1 cellular context compared by ENCODE assay signal in the genomic region with DNA sequence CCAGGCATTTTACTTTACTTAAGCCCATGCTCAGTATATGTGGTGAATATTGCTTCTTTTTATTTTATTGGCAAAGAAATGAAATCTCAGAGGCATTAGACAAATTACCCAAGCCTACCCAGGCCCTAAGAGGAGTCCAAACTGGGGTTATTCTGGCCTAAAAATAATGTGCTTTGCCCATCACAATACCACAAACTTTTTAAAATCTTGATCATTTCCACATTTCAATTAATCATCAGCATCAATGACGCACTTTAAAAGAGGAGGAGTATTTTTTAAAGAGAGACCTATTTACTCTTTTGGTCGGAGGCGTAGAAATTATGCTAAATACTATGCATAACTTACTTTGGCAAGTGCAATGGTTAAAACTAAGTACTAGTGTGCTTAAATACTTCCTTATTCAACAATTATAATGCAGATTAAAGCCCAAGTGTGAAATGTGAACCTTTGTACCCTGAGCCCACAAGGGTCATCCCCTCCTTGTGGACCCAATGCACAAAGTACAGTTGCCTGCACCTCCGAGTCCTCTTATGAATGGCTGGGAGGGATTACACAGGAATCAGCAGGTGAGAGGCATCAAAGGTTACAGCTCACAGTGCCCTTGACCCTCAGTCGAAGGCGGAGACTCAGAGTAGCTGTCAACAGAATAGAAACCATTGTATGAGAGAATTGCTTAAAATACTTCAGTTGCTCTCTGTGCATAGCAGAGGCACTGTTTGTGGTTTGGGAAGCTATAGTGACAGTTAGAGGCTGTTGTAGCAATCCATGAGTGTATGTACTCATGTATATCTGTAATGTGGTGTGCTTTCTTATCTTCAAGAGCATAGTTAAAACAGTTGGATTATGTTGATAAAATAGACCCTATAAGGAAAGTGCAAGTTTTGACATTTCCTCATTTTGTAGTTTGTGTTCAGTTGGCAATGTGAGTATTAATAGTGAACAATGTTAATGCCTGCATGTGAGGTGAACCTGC.
TF ChIP-seq lines count a peak whose summit lies in the region.

No MANE protein-coding gene starts in this region.

TF ChIP-seq in HepG2, 621 proteins besides CTCF, POLR2A, EP300 and RAD21 (continued from another document and continues in another):
- TF ChIP-seq, protein P1, sequence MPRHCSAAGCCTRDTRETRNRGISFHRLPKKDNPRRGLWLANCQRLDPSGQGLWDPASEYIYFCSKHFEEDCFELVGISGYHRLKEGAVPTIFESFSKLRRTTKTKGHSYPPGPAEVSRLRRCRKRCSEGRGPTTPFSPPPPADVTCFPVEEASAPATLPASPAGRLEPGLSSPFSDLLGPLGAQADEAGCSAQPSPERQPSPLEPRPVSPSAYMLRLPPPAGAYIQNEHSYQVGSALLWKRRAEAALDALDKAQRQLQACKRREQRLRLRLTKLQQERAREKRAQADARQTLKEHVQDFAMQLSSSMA (CRISPR knock-in tag; IDR thresholded peaks at IDR 0.05), result no peak
- TF ChIP-seq, protein P2, sequence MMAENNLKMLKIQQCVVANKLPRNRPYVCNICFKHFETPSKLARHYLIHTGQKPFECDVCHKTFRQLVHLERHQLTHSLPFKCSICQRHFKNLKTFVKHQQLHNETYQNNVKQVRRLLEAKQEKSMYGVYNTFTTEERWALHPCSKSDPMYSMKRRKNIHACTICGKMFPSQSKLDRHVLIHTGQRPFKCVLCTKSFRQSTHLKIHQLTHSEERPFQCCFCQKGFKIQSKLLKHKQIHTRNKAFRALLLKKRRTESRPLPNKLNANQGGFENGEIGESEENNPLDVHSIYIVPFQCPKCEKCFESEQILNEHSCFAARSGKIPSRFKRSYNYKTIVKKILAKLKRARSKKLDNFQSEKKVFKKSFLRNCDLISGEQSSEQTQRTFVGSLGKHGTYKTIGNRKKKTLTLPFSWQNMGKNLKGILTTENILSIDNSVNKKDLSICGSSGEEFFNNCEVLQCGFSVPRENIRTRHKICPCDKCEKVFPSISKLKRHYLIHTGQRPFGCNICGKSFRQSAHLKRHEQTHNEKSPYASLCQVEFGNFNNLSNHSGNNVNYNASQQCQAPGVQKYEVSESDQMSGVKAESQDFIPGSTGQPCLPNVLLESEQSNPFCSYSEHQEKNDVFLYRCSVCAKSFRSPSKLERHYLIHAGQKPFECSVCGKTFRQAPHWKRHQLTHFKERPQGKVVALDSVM (CRISPR knock-in tag; IDR thresholded peaks at IDR 0.05), result no peak
- TF ChIP-seq, protein P3, sequence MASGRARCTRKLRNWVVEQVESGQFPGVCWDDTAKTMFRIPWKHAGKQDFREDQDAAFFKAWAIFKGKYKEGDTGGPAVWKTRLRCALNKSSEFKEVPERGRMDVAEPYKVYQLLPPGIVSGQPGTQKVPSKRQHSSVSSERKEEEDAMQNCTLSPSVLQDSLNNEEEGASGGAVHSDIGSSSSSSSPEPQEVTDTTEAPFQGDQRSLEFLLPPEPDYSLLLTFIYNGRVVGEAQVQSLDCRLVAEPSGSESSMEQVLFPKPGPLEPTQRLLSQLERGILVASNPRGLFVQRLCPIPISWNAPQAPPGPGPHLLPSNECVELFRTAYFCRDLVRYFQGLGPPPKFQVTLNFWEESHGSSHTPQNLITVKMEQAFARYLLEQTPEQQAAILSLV (CRISPR knock-in tag; IDR thresholded peaks at IDR 0.05; ENCODE audit: borderline replicate concordance), result no peak; the same call in 1 of the 2 replicates
- peak; percentile 59 for TF ChIP-seq ZEB1 (IDR thresholded peaks at IDR 0.05; ENCODE audit: insufficient replicate concordance, low read depth)
- peak; percentile 79 for TF ChIP-seq ZKSCAN8 (CRISPR knock-in tag; IDR thresholded peaks at IDR 0.05; ENCODE audit: borderline replicate concordance)
- no peak for TF ChIP-seq ZNF33A (CRISPR knock-in tag; IDR thresholded peaks at IDR 0.05; ENCODE audit: borderline replicate concordance)
- TF ChIP-seq ARNT (IDR thresholded peaks at IDR 0.05), result no peak
- TF ChIP-seq ZNF782 (CRISPR knock-in tag; IDR thresholded peaks at IDR 0.05; ENCODE audit: borderline replicate concordance), result no peak
- TF ChIP-seq, protein P4, sequence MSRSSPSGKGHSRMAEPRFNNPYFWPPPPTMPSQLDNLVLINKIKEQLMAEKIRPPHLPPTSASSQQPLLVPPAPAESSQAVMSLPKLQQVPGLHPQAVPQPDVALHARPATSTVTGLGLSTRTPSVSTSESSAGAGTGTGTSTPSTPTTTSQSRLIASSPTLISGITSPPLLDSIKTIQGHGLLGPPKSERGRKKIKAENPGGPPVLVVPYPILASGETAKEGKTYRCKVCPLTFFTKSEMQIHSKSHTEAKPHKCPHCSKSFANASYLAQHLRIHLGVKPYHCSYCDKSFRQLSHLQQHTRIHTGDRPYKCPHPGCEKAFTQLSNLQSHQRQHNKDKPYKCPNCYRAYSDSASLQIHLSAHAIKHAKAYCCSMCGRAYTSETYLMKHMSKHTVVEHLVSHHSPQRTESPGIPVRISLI (CRISPR knock-in tag; IDR thresholded peaks at IDR 0.05; ENCODE audit: borderline replicate concordance), result no peak
- peak; percentile 53; the same call in 1 of the 2 replicates for TF ChIP-seq GATAD1 (CRISPR knock-in tag; IDR thresholded peaks at IDR 0.05)
- TF ChIP-seq, protein P5, sequence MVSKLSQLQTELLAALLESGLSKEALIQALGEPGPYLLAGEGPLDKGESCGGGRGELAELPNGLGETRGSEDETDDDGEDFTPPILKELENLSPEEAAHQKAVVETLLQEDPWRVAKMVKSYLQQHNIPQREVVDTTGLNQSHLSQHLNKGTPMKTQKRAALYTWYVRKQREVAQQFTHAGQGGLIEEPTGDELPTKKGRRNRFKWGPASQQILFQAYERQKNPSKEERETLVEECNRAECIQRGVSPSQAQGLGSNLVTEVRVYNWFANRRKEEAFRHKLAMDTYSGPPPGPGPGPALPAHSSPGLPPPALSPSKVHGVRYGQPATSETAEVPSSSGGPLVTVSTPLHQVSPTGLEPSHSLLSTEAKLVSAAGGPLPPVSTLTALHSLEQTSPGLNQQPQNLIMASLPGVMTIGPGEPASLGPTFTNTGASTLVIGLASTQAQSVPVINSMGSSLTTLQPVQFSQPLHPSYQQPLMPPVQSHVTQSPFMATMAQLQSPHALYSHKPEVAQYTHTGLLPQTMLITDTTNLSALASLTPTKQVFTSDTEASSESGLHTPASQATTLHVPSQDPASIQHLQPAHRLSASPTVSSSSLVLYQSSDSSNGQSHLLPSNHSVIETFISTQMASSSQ (IDR thresholded peaks at IDR 0.05; ENCODE audit: low read depth), result 0 out of 2 replicates have a peak, but pooled peaks have one; percentile 24
- TF ChIP-seq, protein P5 (CRISPR knock-in tag; IDR thresholded peaks at IDR 0.05; ENCODE audit: borderline replicate concordance), result peak; percentile 70; the same call in 1 of the 2 replicates
- no peak for TF ChIP-seq ARNT2 (CRISPR knock-in tag; IDR thresholded peaks at IDR 0.05; ENCODE audit: low read depth)
- peak; percentile 84 for TF ChIP-seq ZNF644 (CRISPR knock-in tag; IDR thresholded peaks at IDR 0.05; ENCODE audit: low read depth)
- TF ChIP-seq, protein P6, sequence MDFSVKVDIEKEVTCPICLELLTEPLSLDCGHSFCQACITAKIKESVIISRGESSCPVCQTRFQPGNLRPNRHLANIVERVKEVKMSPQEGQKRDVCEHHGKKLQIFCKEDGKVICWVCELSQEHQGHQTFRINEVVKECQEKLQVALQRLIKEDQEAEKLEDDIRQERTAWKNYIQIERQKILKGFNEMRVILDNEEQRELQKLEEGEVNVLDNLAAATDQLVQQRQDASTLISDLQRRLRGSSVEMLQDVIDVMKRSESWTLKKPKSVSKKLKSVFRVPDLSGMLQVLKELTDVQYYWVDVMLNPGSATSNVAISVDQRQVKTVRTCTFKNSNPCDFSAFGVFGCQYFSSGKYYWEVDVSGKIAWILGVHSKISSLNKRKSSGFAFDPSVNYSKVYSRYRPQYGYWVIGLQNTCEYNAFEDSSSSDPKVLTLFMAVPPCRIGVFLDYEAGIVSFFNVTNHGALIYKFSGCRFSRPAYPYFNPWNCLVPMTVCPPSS (IDR thresholded peaks at IDR 0.05), result no peak
- TF ChIP-seq, protein P7, sequence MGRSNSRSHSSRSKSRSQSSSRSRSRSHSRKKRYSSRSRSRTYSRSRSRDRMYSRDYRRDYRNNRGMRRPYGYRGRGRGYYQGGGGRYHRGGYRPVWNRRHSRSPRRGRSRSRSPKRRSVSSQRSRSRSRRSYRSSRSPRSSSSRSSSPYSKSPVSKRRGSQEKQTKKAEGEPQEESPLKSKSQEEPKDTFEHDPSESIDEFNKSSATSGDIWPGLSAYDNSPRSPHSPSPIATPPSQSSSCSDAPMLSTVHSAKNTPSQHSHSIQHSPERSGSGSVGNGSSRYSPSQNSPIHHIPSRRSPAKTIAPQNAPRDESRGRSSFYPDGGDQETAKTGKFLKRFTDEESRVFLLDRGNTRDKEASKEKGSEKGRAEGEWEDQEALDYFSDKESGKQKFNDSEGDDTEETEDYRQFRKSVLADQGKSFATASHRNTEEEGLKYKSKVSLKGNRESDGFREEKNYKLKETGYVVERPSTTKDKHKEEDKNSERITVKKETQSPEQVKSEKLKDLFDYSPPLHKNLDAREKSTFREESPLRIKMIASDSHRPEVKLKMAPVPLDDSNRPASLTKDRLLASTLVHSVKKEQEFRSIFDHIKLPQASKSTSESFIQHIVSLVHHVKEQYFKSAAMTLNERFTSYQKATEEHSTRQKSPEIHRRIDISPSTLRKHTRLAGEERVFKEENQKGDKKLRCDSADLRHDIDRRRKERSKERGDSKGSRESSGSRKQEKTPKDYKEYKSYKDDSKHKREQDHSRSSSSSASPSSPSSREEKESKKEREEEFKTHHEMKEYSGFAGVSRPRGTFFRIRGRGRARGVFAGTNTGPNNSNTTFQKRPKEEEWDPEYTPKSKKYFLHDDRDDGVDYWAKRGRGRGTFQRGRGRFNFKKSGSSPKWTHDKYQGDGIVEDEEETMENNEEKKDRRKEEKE (IDR thresholded peaks at IDR 0.05), result no peak
- peak; percentile 66; the same call in 1 of the 2 replicates for TF ChIP-seq RORA (CRISPR knock-in tag; IDR thresholded peaks at IDR 0.05)
- TF ChIP-seq, protein P8, sequence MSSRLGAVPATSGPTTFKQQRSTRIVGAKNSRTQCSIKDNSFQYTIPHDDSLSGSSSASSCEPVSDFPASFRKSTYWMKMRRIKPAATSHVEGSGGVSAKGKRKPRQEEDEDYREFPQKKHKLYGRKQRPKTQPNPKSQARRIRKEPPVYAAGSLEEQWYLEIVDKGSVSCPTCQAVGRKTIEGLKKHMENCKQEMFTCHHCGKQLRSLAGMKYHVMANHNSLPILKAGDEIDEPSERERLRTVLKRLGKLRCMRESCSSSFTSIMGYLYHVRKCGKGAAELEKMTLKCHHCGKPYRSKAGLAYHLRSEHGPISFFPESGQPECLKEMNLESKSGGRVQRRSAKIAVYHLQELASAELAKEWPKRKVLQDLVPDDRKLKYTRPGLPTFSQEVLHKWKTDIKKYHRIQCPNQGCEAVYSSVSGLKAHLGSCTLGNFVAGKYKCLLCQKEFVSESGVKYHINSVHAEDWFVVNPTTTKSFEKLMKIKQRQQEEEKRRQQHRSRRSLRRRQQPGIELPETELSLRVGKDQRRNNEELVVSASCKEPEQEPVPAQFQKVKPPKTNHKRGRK (CRISPR knock-in tag; IDR thresholded peaks at IDR 0.05), result no peak
- TF ChIP-seq AKAP8 (CRISPR knock-in tag; IDR thresholded peaks at IDR 0.05), result no peak
- TF ChIP-seq EED (CRISPR knock-in tag; IDR thresholded peaks at IDR 0.05), result no peak
- TF ChIP-seq NFE2L1 (CRISPR knock-in tag; IDR thresholded peaks at IDR 0.05; ENCODE audit: borderline replicate concordance), result no peak
- TF ChIP-seq, protein P9, sequence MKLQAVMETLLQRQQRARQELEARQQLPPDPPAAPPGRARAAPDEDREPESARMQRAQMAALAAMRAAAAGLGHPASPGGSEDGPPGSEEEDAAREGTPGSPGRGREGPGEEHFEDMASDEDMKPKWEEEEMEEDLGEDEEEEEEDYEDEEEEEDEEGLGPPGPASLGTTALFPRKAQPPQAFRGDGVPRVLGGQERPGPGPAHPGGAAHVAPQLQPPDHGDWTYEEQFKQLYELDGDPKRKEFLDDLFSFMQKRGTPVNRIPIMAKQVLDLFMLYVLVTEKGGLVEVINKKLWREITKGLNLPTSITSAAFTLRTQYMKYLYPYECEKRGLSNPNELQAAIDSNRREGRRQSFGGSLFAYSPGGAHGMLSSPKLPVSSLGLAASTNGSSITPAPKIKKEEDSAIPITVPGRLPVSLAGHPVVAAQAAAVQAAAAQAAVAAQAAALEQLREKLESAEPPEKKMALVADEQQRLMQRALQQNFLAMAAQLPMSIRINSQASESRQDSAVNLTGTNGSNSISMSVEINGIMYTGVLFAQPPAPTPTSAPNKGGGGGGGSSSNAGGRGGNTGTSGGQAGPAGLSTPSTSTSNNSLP (IDR thresholded peaks at IDR 0.05; ENCODE audit: low read depth, low read length), result peak; percentile 69
- no peak for TF ChIP-seq PCBP2 (optimal IDR thresholded peaks at IDR 0.05; ENCODE audit: low read depth, low read length, poor library complexity, severe bottlenecking)
- 0 out of 2 replicates have a peak, but pooled peaks have one; percentile 82 for TF ChIP-seq RFXANK (CRISPR knock-in tag; IDR thresholded peaks at IDR 0.05)
- TF ChIP-seq, protein P10, sequence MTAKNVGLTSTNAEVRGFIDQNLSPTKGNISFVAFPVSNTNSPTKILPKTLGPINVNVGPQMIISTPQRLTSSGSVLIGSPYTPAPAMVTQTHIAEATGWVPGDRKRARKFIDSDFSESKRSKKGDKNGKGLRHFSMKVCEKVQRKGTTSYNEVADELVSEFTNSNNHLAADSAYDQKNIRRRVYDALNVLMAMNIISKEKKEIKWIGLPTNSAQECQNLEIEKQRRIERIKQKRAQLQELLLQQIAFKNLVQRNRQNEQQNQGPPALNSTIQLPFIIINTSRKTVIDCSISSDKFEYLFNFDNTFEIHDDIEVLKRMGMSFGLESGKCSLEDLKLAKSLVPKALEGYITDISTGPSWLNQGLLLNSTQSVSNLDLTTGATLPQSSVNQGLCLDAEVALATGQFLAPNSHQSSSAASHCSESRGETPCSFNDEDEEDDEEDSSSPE (CRISPR knock-in tag; IDR thresholded peaks at IDR 0.05), result 0 out of 2 replicates have a peak, but pooled peaks have one; percentile 22
- TF ChIP-seq, protein P11, sequence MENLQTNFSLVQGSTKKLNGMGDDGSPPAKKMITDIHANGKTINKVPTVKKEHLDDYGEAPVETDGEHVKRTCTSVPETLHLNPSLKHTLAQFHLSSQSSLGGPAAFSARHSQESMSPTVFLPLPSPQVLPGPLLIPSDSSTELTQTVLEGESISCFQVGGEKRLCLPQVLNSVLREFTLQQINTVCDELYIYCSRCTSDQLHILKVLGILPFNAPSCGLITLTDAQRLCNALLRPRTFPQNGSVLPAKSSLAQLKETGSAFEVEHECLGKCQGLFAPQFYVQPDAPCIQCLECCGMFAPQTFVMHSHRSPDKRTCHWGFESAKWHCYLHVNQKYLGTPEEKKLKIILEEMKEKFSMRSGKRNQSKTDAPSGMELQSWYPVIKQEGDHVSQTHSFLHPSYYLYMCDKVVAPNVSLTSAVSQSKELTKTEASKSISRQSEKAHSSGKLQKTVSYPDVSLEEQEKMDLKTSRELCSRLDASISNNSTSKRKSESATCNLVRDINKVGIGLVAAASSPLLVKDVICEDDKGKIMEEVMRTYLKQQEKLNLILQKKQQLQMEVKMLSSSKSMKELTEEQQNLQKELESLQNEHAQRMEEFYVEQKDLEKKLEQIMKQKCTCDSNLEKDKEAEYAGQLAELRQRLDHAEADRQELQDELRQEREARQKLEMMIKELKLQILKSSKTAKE (CRISPR knock-in tag; IDR thresholded peaks at IDR 0.05; ENCODE audit: borderline replicate concordance), result peak; percentile 64; the same call in 1 of the 2 replicates
- TF ChIP-seq NFATC3 (CRISPR knock-in tag; IDR thresholded peaks at IDR 0.05), result no peak
